ENCODE assay signal across 10 cellular contexts in the genomic region with DNA sequence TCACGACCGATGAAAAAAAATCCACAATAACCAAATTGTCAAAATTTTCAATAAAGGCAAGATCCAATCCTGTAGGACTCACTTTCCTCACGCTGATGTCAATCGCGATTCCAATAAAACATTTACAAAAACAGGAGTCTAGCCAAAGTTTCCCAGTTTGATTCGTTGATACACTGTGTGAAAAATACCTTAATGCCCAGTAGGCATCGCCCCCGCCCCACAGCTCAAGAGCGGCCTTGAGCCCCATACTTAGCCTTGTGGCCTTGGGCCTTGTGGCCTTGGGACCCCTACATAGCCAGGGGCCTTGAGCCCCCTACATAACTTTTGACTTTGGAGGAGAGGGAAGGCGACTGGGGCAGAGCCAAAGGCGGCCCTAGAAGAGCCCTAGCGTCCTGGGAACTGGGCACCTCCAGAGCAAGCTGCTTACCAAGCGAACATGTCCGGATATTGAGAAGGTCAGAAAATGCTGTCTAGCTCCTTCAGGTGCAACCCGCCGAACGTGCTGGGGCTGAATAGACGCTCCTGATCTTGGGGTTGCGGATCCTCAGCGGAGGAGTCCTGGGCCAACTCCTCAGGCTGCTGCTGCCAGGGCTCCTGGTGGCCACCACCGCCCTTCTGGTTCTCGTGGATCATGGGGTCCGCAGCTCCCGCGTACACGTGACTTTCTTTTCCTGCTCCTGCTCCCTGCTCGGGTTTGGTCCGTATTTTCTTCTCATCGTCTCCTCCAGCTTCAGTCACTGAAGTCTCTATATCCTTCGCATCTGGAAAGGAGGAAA.
DNase-seq lines count a peak whose midpoint lies in the region; ATAC-seq and TF ChIP-seq lines count a peak whose summit lies in the region.
"Had no signal": no experiment of that assay in that cellular context is flagged by ENCODE, and none has a peak within 500 bp of the region (broad histone marks: within the 10 kb centered on the region; RNA-seq: fewer than 3 reads in every experiment).

No MANE protein-coding gene starts in this region.

- no peak for TF ChIP-seq CTCF in right atrium auricular region (IDR thresholded peaks at IDR 0.05)
- TF ChIP-seq CTCF in psoas muscle (IDR thresholded peaks at IDR 0.05), result no peak

- 21 to 45% (median 26%) methylated on average over 26 to 30 of the region's 30 CpGs for WGBS in psoas muscle, 3 donors

- peak overlapping the region; percentile 88 for H3K9ac ChIP-seq in NT2/D1 (ENCODE audit: insufficient read length, low read depth)

- intact Hi-C loops in psoas muscle (cut with DNase I), result no loop called here

- DNase-seq in ELF-1 (ENCODE audit: low read depth, low spot score) (peak; percentile 36), NT2/D1 (ENCODE audit: low read depth, low spot score) (no peak), right atrium auricular region (ENCODE audit: low spot score) (no peak), psoas muscle (no peak), DMS 273 (lab: John Stamatoyannopoulos, UW; ENCODE audit: unreplicated experiment) (no peak), hepatic stellate cell (ENCODE audit: low spot score) (no peak)
- DNase-seq in stimulated activated CD4-positive, alpha-beta T cell treated with anti-CD3 and anti-CD28 coated beads, Interleukin-4, amount 100 ng/mL, for 4 hours, result no peak
- DNase-seq: NCI-H446; stimulated activated CD4-positive, alpha-beta T cell treated with anti-CD3 and anti-CD28 coated beads, Interleukin-4, amount 100 ng/mL, for 1 hour had no signal

- H3K9me3 ChIP-seq in NT2/D1 (ENCODE audit: insufficient read depth, low read length) (no peaks in the 10 kb centered on the region), right atrium auricular region (no peaks in the 10 kb centered on the region), psoas muscle (no peaks in the 10 kb centered on the region)

- peaks cover 26% of the 10 kb centered on the region for H3K27me3 ChIP-seq in NT2/D1 (ENCODE audit: insufficient read depth, insufficient read length)
- peaks cover 0 to 7% of the 10 kb centered on the region in 2 donors for H3K27me3 ChIP-seq in right atrium auricular region
- peaks cover 0 to 45% (median 6%) of the 10 kb centered on the region in 3 donors for H3K27me3 ChIP-seq in psoas muscle (ENCODE audit: insufficient read depth in 3 of 3, low read length in 2 of 3)

- H3K27ac ChIP-seq in right atrium auricular region (no peak overlapping the region), psoas muscle (no peak overlapping the region)
- H3K27ac ChIP-seq: SK-N-MC had no signal

- peaks cover 1% of the 10 kb centered on the region for H3K36me3 ChIP-seq in NT2/D1 (ENCODE audit: insufficient read depth, insufficient read length, low read length)
- no peaks in the 10 kb centered on the region for H3K36me3 ChIP-seq in right atrium auricular region
- no peaks in the 10 kb centered on the region for H3K36me3 ChIP-seq in psoas muscle (ENCODE audit: insufficient read depth in 1 of 2, low read depth in 1 of 2)

- H3K4me1 ChIP-seq in NT2/D1 (ENCODE audit: insufficient read depth, insufficient read length) (no peaks in the 10 kb centered on the region), right atrium auricular region (no peaks in the 10 kb centered on the region), psoas muscle (no peaks in the 10 kb centered on the region)

- ATAC-seq in psoas muscle, result no peak

- peak overlapping the region; percentile 56 for H3K4me3 ChIP-seq in NT2/D1 (ENCODE audit: insufficient read length, low read depth)
- H3K4me3 ChIP-seq in right atrium auricular region, result peak overlapping the region; percentile 6 to 36
- H3K4me3 ChIP-seq in psoas muscle, result peak overlapping the region; percentile 53
